1 cellular context compared by ENCODE assay signal in the genomic region with DNA sequence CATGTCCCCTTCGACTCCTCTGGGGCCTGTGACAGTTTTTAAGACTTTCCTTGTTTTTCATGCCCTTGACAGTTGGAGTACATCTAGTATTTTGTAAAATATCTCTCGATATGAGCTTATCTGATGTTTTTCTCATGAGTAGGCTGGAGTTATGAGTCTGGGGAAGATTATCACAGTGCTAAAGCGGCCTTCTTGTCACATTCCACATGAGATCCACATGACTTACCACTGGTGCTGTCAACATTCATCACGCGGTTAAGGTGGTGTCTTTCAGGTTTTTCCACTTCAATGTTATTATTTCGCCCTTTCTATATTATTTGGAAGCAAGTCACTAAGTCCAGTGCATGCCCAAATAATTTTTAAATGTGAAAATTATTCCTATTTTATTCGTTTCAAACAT.
TF ChIP-seq lines count a peak whose summit lies in the region.

No MANE protein-coding gene starts in this region.

TF ChIP-seq in WTC11, 78 proteins besides CTCF, POLR2A, EP300 and RAD21:
- TF ChIP-seq, protein P1, sequence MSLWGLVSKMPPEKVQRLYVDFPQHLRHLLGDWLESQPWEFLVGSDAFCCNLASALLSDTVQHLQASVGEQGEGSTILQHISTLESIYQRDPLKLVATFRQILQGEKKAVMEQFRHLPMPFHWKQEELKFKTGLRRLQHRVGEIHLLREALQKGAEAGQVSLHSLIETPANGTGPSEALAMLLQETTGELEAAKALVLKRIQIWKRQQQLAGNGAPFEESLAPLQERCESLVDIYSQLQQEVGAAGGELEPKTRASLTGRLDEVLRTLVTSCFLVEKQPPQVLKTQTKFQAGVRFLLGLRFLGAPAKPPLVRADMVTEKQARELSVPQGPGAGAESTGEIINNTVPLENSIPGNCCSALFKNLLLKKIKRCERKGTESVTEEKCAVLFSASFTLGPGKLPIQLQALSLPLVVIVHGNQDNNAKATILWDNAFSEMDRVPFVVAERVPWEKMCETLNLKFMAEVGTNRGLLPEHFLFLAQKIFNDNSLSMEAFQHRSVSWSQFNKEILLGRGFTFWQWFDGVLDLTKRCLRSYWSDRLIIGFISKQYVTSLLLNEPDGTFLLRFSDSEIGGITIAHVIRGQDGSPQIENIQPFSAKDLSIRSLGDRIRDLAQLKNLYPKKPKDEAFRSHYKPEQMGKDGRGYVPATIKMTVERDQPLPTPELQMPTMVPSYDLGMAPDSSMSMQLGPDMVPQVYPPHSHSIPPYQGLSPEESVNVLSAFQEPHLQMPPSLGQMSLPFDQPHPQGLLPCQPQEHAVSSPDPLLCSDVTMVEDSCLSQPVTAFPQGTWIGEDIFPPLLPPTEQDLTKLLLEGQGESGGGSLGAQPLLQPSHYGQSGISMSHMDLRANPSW (CRISPR knock-in tag; conservative IDR thresholded peaks at IDR 0.05; ENCODE audit: low read depth) = no peak
- TF ChIP-seq ESRRA (CRISPR knock-in tag; IDR thresholded peaks at IDR 0.05; ENCODE audit: borderline replicate concordance) (no peak), NR2C2 (CRISPR knock-in tag; IDR thresholded peaks at IDR 0.05) (no peak), ZNF317 (CRISPR knock-in tag; IDR thresholded peaks at IDR 0.05; ENCODE audit: borderline replicate concordance, low read depth) (no peak), SMAD3 (CRISPR knock-in tag; IDR thresholded peaks at IDR 0.05; ENCODE audit: borderline replicate concordance) (no peak), FOXK1 (CRISPR knock-in tag; IDR thresholded peaks at IDR 0.05) (no peak), SP1 (CRISPR knock-in tag; conservative IDR thresholded peaks at IDR 0.05) (no peak), KAT7 (CRISPR knock-in tag; IDR thresholded peaks at IDR 0.05; ENCODE audit: borderline replicate concordance) (no peak), TEAD4 (CRISPR knock-in tag; IDR thresholded peaks at IDR 0.05) (no peak), GABPB1 (CRISPR knock-in tag; IDR thresholded peaks at IDR 0.05) (no peak), JUN (CRISPR knock-in tag; IDR thresholded peaks at IDR 0.05) (no peak), CREM (CRISPR knock-in tag; IDR thresholded peaks at IDR 0.05) (no peak), ZNF423 (CRISPR knock-in tag; IDR thresholded peaks at IDR 0.05) (no peak), NR1H2 (CRISPR knock-in tag; IDR thresholded peaks at IDR 0.05) (no peak), ETV6 (CRISPR knock-in tag; IDR thresholded peaks at IDR 0.05) (no peak), RELA (CRISPR knock-in tag; IDR thresholded peaks at IDR 0.05; ENCODE audit: borderline replicate concordance) (no peak)
- TF ChIP-seq, protein P2, sequence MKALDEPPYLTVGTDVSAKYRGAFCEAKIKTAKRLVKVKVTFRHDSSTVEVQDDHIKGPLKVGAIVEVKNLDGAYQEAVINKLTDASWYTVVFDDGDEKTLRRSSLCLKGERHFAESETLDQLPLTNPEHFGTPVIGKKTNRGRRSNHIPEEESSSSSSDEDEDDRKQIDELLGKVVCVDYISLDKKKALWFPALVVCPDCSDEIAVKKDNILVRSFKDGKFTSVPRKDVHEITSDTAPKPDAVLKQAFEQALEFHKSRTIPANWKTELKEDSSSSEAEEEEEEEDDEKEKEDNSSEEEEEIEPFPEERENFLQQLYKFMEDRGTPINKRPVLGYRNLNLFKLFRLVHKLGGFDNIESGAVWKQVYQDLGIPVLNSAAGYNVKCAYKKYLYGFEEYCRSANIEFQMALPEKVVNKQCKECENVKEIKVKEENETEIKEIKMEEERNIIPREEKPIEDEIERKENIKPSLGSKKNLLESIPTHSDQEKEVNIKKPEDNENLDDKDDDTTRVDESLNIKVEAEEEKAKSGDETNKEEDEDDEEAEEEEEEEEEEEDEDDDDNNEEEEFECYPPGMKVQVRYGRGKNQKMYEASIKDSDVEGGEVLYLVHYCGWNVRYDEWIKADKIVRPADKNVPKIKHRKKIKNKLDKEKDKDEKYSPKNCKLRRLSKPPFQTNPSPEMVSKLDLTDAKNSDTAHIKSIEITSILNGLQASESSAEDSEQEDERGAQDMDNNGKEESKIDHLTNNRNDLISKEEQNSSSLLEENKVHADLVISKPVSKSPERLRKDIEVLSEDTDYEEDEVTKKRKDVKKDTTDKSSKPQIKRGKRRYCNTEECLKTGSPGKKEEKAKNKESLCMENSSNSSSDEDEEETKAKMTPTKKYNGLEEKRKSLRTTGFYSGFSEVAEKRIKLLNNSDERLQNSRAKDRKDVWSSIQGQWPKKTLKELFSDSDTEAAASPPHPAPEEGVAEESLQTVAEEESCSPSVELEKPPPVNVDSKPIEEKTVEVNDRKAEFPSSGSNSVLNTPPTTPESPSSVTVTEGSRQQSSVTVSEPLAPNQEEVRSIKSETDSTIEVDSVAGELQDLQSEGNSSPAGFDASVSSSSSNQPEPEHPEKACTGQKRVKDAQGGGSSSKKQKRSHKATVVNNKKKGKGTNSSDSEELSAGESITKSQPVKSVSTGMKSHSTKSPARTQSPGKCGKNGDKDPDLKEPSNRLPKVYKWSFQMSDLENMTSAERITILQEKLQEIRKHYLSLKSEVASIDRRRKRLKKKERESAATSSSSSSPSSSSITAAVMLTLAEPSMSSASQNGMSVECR (CRISPR knock-in tag; IDR thresholded peaks at IDR 0.05; ENCODE audit: borderline replicate concordance) = no peak
- TF ChIP-seq, protein P3, sequence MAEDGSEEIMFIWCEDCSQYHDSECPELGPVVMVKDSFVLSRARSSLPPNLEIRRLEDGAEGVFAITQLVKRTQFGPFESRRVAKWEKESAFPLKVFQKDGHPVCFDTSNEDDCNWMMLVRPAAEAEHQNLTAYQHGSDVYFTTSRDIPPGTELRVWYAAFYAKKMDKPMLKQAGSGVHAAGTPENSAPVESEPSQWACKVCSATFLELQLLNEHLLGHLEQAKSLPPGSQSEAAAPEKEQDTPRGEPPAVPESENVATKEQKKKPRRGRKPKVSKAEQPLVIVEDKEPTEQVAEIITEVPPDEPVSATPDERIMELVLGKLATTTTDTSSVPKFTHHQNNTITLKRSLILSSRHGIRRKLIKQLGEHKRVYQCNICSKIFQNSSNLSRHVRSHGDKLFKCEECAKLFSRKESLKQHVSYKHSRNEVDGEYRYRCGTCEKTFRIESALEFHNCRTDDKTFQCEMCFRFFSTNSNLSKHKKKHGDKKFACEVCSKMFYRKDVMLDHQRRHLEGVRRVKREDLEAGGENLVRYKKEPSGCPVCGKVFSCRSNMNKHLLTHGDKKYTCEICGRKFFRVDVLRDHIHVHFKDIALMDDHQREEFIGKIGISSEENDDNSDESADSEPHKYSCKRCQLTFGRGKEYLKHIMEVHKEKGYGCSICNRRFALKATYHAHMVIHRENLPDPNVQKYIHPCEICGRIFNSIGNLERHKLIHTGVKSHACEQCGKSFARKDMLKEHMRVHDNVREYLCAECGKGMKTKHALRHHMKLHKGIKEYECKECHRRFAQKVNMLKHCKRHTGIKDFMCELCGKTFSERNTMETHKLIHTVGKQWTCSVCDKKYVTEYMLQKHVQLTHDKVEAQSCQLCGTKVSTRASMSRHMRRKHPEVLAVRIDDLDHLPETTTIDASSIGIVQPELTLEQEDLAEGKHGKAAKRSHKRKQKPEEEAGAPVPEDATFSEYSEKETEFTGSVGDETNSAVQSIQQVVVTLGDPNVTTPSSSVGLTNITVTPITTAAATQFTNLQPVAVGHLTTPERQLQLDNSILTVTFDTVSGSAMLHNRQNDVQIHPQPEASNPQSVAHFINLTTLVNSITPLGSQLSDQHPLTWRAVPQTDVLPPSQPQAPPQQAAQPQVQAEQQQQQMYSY (CRISPR knock-in tag; IDR thresholded peaks at IDR 0.05) = no peak
- TF ChIP-seq, protein P4, sequence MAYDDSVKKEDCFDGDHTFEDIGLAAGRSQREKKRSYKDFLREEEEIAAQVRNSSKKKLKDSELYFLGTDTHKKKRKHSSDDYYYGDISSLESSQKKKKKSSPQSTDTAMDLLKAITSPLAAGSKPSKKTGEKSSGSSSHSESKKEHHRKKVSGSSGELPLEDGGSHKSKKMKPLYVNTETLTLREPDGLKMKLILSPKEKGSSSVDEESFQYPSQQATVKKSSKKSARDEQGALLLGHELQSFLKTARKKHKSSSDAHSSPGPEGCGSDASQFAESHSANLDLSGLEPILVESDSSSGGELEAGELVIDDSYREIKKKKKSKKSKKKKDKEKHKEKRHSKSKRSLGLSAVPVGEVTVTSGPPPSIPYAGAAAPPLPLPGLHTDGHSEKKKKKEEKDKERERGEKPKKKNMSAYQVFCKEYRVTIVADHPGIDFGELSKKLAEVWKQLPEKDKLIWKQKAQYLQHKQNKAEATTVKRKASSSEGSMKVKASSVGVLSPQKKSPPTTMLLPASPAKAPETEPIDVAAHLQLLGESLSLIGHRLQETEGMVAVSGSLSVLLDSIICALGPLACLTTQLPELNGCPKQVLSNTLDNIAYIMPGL (CRISPR knock-in tag; IDR thresholded peaks at IDR 0.05) = no peak
- TF ChIP-seq, protein P5, sequence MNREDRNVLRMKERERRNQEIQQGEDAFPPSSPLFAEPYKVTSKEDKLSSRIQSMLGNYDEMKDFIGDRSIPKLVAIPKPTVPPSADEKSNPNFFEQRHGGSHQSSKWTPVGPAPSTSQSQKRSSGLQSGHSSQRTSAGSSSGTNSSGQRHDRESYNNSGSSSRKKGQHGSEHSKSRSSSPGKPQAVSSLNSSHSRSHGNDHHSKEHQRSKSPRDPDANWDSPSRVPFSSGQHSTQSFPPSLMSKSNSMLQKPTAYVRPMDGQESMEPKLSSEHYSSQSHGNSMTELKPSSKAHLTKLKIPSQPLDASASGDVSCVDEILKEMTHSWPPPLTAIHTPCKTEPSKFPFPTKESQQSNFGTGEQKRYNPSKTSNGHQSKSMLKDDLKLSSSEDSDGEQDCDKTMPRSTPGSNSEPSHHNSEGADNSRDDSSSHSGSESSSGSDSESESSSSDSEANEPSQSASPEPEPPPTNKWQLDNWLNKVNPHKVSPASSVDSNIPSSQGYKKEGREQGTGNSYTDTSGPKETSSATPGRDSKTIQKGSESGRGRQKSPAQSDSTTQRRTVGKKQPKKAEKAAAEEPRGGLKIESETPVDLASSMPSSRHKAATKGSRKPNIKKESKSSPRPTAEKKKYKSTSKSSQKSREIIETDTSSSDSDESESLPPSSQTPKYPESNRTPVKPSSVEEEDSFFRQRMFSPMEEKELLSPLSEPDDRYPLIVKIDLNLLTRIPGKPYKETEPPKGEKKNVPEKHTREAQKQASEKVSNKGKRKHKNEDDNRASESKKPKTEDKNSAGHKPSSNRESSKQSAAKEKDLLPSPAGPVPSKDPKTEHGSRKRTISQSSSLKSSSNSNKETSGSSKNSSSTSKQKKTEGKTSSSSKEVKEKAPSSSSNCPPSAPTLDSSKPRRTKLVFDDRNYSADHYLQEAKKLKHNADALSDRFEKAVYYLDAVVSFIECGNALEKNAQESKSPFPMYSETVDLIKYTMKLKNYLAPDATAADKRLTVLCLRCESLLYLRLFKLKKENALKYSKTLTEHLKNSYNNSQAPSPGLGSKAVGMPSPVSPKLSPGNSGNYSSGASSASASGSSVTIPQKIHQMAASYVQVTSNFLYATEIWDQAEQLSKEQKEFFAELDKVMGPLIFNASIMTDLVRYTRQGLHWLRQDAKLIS (CRISPR knock-in tag; IDR thresholded peaks at IDR 0.05; ENCODE audit: borderline replicate concordance) = no peak
